ENCODE assay signal across 8 cellular contexts in genomic region chrX:9708923-9709553, GRCh38. TPM values are rescaled to one million over a fixed set of nuclear protein-coding genes. Genes with fewer than 3 reads are reported as not detected.
DNase-seq lines count a peak whose midpoint lies in the region; ATAC-seq and TF ChIP-seq lines count a peak whose summit lies in the region.

No MANE protein-coding gene starts in this region.

- no peaks in the 10 kb centered on the region for H3K27me3 Mint-ChIP-seq in activated CD4-positive, alpha-beta memory T cell treated with anti-CD3 and anti-CD28 coated beads for 36 hours

- no peak overlapping the region for H3K27ac ChIP-seq in lower lobe of right lung

- peaks cover 2% of the 10 kb centered on the region for H3K9me3 Mint-ChIP-seq in activated CD4-positive, alpha-beta memory T cell treated with anti-CD3 and anti-CD28 coated beads for 36 hours

- H3K36me3 ChIP-seq in lower lobe of right lung: peaks cover 20% of the 10 kb centered on the region

- intact Hi-C loops in activated CD4-positive, alpha-beta memory T cell treated with anti-CD3 and anti-CD28 coated beads for 36 hours (cut with micrococcal nuclease): loop anchor here (1.0 to 10.0 kb wide), 5 partner anchors 246 to 954 kb away; no protein-coding TSS in a partner anchor
- intact Hi-C loops in lower lobe of right lung (cut with DNase I): loop anchor here (10.0 kb wide), 1 partner anchor 734 kb away; no protein-coding TSS in a partner anchor

- peaks cover 8% of the 10 kb centered on the region for H3K4me1 Mint-ChIP-seq in activated CD4-positive, alpha-beta memory T cell treated with anti-CD3 and anti-CD28 coated beads for 36 hours (ENCODE audit: low read depth)

- H3K4me3 Mint-ChIP-seq in activated CD4-positive, alpha-beta memory T cell treated with anti-CD3 and anti-CD28 coated beads for 36 hours: no peak overlapping the region

- H3K4me1 ChIP-seq in lower lobe of right lung: no peaks in the 10 kb centered on the region

- no peaks in the 10 kb centered on the region for H3K9me3 ChIP-seq in lower lobe of right lung

- ATAC-seq in GM18909 (IDR thresholded peaks at IDR 0.05; ENCODE audit: poor library complexity, unreplicated experiment) (peak; percentile 79), HG03378 (IDR thresholded peaks at IDR 0.05; ENCODE audit: unreplicated experiment) (peak; percentile 94), lower lobe of right lung (peak; percentile 85 to 89)

- H3K27ac Mint-ChIP-seq in activated CD4-positive, alpha-beta memory T cell treated with anti-CD3 and anti-CD28 coated beads for 36 hours: no peak overlapping the region

- no peak overlapping the region for H3K4me3 ChIP-seq in lower lobe of right lung

- DNase-seq in AML-193 (lab: John Stamatoyannopoulos, UW) (peak; percentile 54 to 55), NCI-H69 (lab: John Stamatoyannopoulos, UW) (peak; percentile 64), dermis microvascular lymphatic vessel endothelial cell (ENCODE audit: low read depth in 2 of 2) (peak; percentile 59 to 68), lower lobe of right lung (peak; percentile 78)
- DNase-seq in activated CD4-positive, alpha-beta memory T cell treated with anti-CD3 and anti-CD28 coated beads for 36 hours: peak; percentile 79
- peak; percentile 53 for DNase-seq in stimulated activated CD8-positive, alpha-beta memory T cell treated with anti-CD3 and anti-CD28 coated beads, Interleukin-12 subunit alpha, Interleukin-12 subunit beta, amount 100 ng/mL, for 4 hours (ENCODE audit: low read depth)

- POLR2A ChIA-PET in activated CD4-positive, alpha-beta memory T cell treated with anti-CD3 and anti-CD28 coated beads for 36 hours (lab: Charles Lee): no interaction called here

- CTCF ChIA-PET in activated CD4-positive, alpha-beta memory T cell treated with anti-CD3 and anti-CD28 coated beads for 36 hours (lab: Charles Lee): interaction anchor here (1.0 kb wide), 1 partner anchor 396 kb away, joined by 3 read pairs; no protein-coding TSS in a partner anchor

- H3K27me3 ChIP-seq in lower lobe of right lung (ENCODE audit: low read depth): no peaks in the 10 kb centered on the region

- TF ChIP-seq CTCF in lower lobe of right lung (IDR thresholded peaks at IDR 0.05): peak; percentile 75

- H3K36me3 Mint-ChIP-seq in activated CD4-positive, alpha-beta memory T cell treated with anti-CD3 and anti-CD28 coated beads for 36 hours: peaks cover 15% of the 10 kb centered on the region

RNA-seq across cellular contexts. Expression of gene GPR143, which starts 56.6 kb away (rescaled TPM):
- not detected for total RNA-seq in activated CD4-positive, alpha-beta memory T cell treated with anti-CD3 and anti-CD28 coated beads for 36 hours
- total RNA-seq in dermis microvascular lymphatic vessel endothelial cell: 2.3 and 3.7 TPM in 2 replicates
- 0.47 TPM for total RNA-seq in lower lobe of right lung
